ENCODE assay signal across 7 cellular contexts in the genomic region with DNA sequence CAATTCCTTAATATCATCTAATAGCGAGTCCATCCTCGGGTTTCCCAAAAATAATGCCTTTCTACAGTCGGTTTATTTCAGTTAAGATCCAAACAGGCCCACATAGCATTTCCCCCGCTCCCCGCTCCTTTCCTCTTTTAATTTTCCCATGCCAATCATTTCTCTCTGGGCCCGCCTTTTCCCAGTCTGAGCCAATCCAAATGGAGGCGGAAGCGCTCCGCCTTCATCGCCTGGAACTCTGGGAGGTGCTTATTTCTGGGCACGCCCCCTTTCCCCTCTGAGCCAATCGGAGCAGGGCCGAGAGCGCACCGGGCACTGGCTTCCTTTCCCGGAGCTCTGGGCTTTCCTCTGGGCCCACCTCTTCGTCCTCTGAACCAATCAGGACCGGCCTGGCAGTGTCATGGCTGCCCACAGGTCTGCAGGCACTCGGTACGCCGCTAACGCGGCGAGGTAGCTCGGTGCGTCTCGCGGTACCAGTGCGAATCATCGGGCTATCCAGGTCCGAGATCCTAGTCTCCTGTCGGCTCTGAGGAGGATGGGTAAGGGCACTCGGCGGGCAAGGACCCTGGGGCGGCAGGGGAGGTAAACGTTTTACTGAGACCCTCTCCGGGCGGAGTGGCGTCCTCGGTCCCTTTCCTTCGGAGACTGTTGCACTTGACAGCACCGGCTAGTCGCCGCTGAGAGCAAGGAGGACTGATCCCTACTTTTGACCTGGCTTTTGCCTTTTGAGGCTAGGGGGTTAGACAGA. TPM values are rescaled to one million over a fixed set of nuclear protein-coding genes. Genes with fewer than 3 reads are reported as not detected.
DNase-seq lines count a peak whose midpoint lies in the region; ATAC-seq, FAIRE-seq and TF ChIP-seq lines count a peak whose summit lies in the region.
"Not testable (repeated sequence)": the region's sequence is repeated elsewhere in the genome, so short reads cannot be mapped to it uniquely, and the experiment has no call there.

A gene with protein sequence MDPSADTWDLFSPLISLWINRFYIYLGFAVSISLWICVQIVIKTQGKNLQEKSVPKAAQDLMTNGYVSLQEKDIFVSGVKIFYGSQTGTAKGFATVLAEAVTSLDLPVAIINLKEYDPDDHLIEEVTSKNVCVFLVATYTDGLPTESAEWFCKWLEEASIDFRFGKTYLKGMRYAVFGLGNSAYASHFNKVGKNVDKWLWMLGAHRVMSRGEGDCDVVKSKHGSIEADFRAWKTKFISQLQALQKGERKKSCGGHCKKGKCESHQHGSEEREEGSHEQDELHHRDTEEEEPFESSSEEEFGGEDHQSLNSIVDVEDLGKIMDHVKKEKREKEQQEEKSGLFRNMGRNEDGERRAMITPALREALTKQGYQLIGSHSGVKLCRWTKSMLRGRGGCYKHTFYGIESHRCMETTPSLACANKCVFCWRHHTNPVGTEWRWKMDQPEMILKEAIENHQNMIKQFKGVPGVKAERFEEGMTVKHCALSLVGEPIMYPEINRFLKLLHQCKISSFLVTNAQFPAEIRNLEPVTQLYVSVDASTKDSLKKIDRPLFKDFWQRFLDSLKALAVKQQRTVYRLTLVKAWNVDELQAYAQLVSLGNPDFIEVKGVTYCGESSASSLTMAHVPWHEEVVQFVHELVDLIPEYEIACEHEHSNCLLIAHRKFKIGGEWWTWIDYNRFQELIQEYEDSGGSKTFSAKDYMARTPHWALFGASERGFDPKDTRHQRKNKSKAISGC (plus strand): TSS at position 390 of the 748 bp plus-strand sequence. CDS start 146 bp downstream, at position 536.

- DNase-seq in NCI-H2107 treated with DMSO at 0.1 percent for 48 hours (lab: John Stamatoyannopoulos, UW; ENCODE audit: unreplicated experiment): peak; percentile 96
- DNase-seq in iPS DF 19.7 (ENCODE audit: low read depth, low spot score): peak; percentile 76
- peak; percentile 99 for DNase-seq in sciatic nerve (ENCODE audit: low spot score)

- peaks cover 33% of the 10 kb centered on the region for H3K4me1 Mint-ChIP-seq in brain

- peak; percentile 95 for FAIRE-seq in TTC549 (lab: Jason Lieb, UNC)

- not testable (repeated sequence) for TF ChIP-seq CTCF in brain (conservative IDR thresholded peaks at IDR 0.05)

- peak within 1 kb of the TSS; percentile 98 to 100 (median 99) for H3K27ac Mint-ChIP-seq in brain

- peak; percentile 76 for ATAC-seq in GM18519 (IDR thresholded peaks at IDR 0.05; ENCODE audit: low FRiP score, unreplicated experiment)
- peak; percentile 82 for ATAC-seq in HG03064 (IDR thresholded peaks at IDR 0.05; ENCODE audit: low read depth, unreplicated experiment)
- ATAC-seq in sciatic nerve: peak; percentile 96

- H3K4me3 Mint-ChIP-seq in brain: peak within 1 kb of the TSS; percentile 88 to 98 (median 97)

- not testable (repeated sequence) for H3K9me3 Mint-ChIP-seq in brain

- intact Hi-C loops in sciatic nerve (cut with DNase I): not testable (repeated sequence)

- peaks cover 23% of the 10 kb centered on the region for H3K36me3 Mint-ChIP-seq in brain

- not testable (repeated sequence) for H3K27me3 Mint-ChIP-seq in brain

RNA-seq across cellular contexts. Expression of the gene that starts here (rescaled TPM):
- polyA plus RNA-seq in brain (ENCODE audit: insufficient read depth, low read depth, low replicate concordance): 10.9 TPM
- total RNA-seq in sciatic nerve: 22.0 TPM

Comparison
In these comparisons a context has a peak if more than half of its experiments do, and no peak if none do; other contexts are left out.
1. Peak in every context shown above with its lines: DNase-seq and ATAC-seq.